In genomic region chr19:10295847-10296591, GRCh38 we compare ENCODE assay signal across 11 cellular contexts. TPM values are rescaled to one million over a fixed set of nuclear protein-coding genes. Genes with fewer than 3 reads are reported as not detected.
DNase-seq lines count a peak whose midpoint lies in the region; ATAC-seq and TF ChIP-seq lines count a peak whose summit lies in the region.
"Had no signal": no experiment of that assay in that cellular context is flagged by ENCODE, and none has a peak within 500 bp of the region (broad histone marks: within the 10 kb centered on the region; RNA-seq: fewer than 3 reads in every experiment).

No MANE protein-coding gene starts in this region.

- no peak overlapping the region for H3K27ac ChIP-seq in iPS-18a (ENCODE audit: low read length)
- H3K27ac ChIP-seq in spleen: peak overlapping the region in 3 of 8 donors; percentile 10 to 45 (median 45)
- H3K27ac ChIP-seq in uterus: no peak overlapping the region

- H3K9me3 ChIP-seq in iPS-18a (ENCODE audit: control insufficient read depth, low read depth, low read length): no peaks in the 10 kb centered on the region
- no peaks in the 10 kb centered on the region for H3K9me3 ChIP-seq in spleen
- no peaks in the 10 kb centered on the region for H3K9me3 ChIP-seq in uterus

- H3K27me3 Mint-ChIP-seq in activated CD4-positive, alpha-beta T cell treated with anti-CD3 and anti-CD28 coated beads, Interleukin-2, amount 10 ng/mL, durations not matched to agents 7 days and 5 days: peaks cover 55% of the 10 kb centered on the region
- H3K27me3 Mint-ChIP-seq in WTC11 (ENCODE audit: low read depth): peaks cover 87% of the 10 kb centered on the region

- peak overlapping the region; percentile 83 for H3K27ac Mint-ChIP-seq in activated CD4-positive, alpha-beta T cell treated with anti-CD3 and anti-CD28 coated beads, Interleukin-2, amount 10 ng/mL, durations not matched to agents 7 days and 5 days
- no peak overlapping the region for H3K27ac Mint-ChIP-seq in WTC11

- 5 to 21% (median 13%) methylated on average over 49 to 58 of the region's 58 CpGs for WGBS in spleen, 5 donors

- POLR2A ChIA-PET in activated CD4-positive, alpha-beta T cell treated with anti-CD3 and anti-CD28 coated beads, Interleukin-2, amount 10 ng/mL, durations not matched to agents 7 days and 5 days (lab: Charles Lee): no interaction called here
- POLR2A ChIA-PET in WTC11 (lab: Charles Lee): interaction anchor here (0.7 to 1.0 kb wide), 3 partner anchors 14 to 44 kb away, joined by 3 to 4 read pairs (median 3); partner anchors contain the start of genes ICAM1 and ZGLP1

- intact Hi-C loops in spleen (cut with DNase I; ENCODE audit: low total_unique reads) (no loop called here), uterus (cut with DNase I; ENCODE audit: low total_unique reads) (no loop called here), posterior vena cava (cut with DNase I) (no loop called here)

- peaks cover 7% of the 10 kb centered on the region for H3K36me3 Mint-ChIP-seq in activated CD4-positive, alpha-beta T cell treated with anti-CD3 and anti-CD28 coated beads, Interleukin-2, amount 10 ng/mL, durations not matched to agents 7 days and 5 days (ENCODE audit: low read depth)
- H3K36me3 Mint-ChIP-seq in WTC11: no peaks in the 10 kb centered on the region

- H3K4me3 Mint-ChIP-seq in activated CD4-positive, alpha-beta T cell treated with anti-CD3 and anti-CD28 coated beads, Interleukin-2, amount 10 ng/mL, durations not matched to agents 7 days and 5 days: peak overlapping the region; percentile 68
- peak overlapping the region; percentile 76 for H3K4me3 Mint-ChIP-seq in WTC11
- H3K4me3 Mint-ChIP-seq: neural crest cell had no signal

- ATAC-seq in WTC11: no peak

- H3K27me3 ChIP-seq in iPS-18a (ENCODE audit: control insufficient read depth, insufficient read depth, low read length) (peaks cover 81% of the 10 kb centered on the region), spleen (replicated peaks in 1 of 7) (peaks cover 13 to 79% (median 60%) of the 10 kb centered on the region in 7 donors), uterus (peaks cover 18 to 47% of the 10 kb centered on the region in 2 donors)

- peaks cover 11% of the 10 kb centered on the region for H3K4me1 ChIP-seq in iPS-18a (ENCODE audit: control insufficient read depth, low read depth, low read length)
- peaks cover 28 to 72% (median 57%) of the 10 kb centered on the region in 6 donors for H3K4me1 ChIP-seq in spleen
- peaks cover 0 to 21% of the 10 kb centered on the region in 2 donors for H3K4me1 ChIP-seq in uterus

- H3K36me3 ChIP-seq in iPS-18a (ENCODE audit: control insufficient read depth, low read depth, low read length) (no peaks in the 10 kb centered on the region), spleen (no peaks in the 10 kb centered on the region), uterus (no peaks in the 10 kb centered on the region)

- peaks cover 36% of the 10 kb centered on the region for H3K4me1 Mint-ChIP-seq in activated CD4-positive, alpha-beta T cell treated with anti-CD3 and anti-CD28 coated beads, Interleukin-2, amount 10 ng/mL, durations not matched to agents 7 days and 5 days
- H3K4me1 Mint-ChIP-seq in WTC11: peaks cover 21% of the 10 kb centered on the region

- H3K9me3 Mint-ChIP-seq in activated CD4-positive, alpha-beta T cell treated with anti-CD3 and anti-CD28 coated beads, Interleukin-2, amount 10 ng/mL, durations not matched to agents 7 days and 5 days: no peaks in the 10 kb centered on the region
- H3K9me3 Mint-ChIP-seq in WTC11: no peaks in the 10 kb centered on the region
- H3K9me3 Mint-ChIP-seq: neural crest cell had no signal

- CTCF ChIA-PET in activated CD4-positive, alpha-beta T cell treated with anti-CD3 and anti-CD28 coated beads, Interleukin-2, amount 10 ng/mL, durations not matched to agents 7 days and 5 days (lab: Charles Lee): interaction anchor here (0.6 to 1.2 kb wide), 3 partner anchors 14 to 110 kb away, joined by 3 read pairs; partner anchors contain the start of gene ZGLP1
- CTCF ChIA-PET in WTC11 (lab: Charles Lee): interaction anchor here (0.8 to 2.4 kb wide), 13 partner anchors 9 to 121 kb away, joined by 3 to 22 read pairs (median 4); partner anchors contain the start of genes ICAM1, ICAM4 and TYK2

- H3K4me3 ChIP-seq in iPS-18a (ENCODE audit: low read length): peak overlapping the region; percentile 47
- H3K4me3 ChIP-seq in spleen: peak overlapping the region; percentile 23 to 69 (median 35)
- no peak overlapping the region for H3K4me3 ChIP-seq in uterus

- no peak overlapping the region for H3K9ac ChIP-seq in iPS-18a (ENCODE audit: low read length)

- no peak for TF ChIP-seq POLR2A in spleen (IDR thresholded peaks at IDR 0.05)
- TF ChIP-seq POLR2A in uterus (IDR thresholded peaks at IDR 0.05): no peak

- DNase-seq in activated CD4-positive, alpha-beta T cell treated with anti-CD3 and anti-CD28 coated beads, Interleukin-2, amount 10 ng/mL, durations not matched to agents 7 days and 5 days: no peak
- no peak for DNase-seq in activated CD4-positive, alpha-beta T cell treated with anti-CD3 and anti-CD28 coated beads, Interleukin-2, amount 50 U/mL, for 4 hours
- peak; percentile 61 for DNase-seq in WTC11 (ENCODE audit: low spot score)
- DNase-seq in spleen: no peak
- DNase-seq in uterus: no peak
- DNase-seq in NCI-H2107 treated with DMSO at 0.1 percent for 48 hours (lab: John Stamatoyannopoulos, UW; ENCODE audit: unreplicated experiment): no peak
- DNase-seq in posterior vena cava (ENCODE audit: low spot score): no peak
- DNase-seq: HCEC 1CT had no signal

- TF ChIP-seq CTCF in WTC11 (IDR thresholded peaks at IDR 0.05) (no peak), spleen (IDR thresholded peaks at IDR 0.05 in 8 of 11, conservative IDR thresholded peaks at IDR 0.05 in 3 of 11) (no peak), uterus (IDR thresholded peaks at IDR 0.05) (no peak)

TF ChIP-seq in WTC11, 78 proteins besides CTCF, POLR2A, EP300 and RAD21 (continues in another document):
- TF ChIP-seq MAX (CRISPR knock-in tag; IDR thresholded peaks at IDR 0.05): no peak
- TF ChIP-seq FOXP1 (CRISPR knock-in tag; IDR thresholded peaks at IDR 0.05; ENCODE audit: borderline replicate concordance): peak; percentile 81
- TF ChIP-seq, protein P1, sequence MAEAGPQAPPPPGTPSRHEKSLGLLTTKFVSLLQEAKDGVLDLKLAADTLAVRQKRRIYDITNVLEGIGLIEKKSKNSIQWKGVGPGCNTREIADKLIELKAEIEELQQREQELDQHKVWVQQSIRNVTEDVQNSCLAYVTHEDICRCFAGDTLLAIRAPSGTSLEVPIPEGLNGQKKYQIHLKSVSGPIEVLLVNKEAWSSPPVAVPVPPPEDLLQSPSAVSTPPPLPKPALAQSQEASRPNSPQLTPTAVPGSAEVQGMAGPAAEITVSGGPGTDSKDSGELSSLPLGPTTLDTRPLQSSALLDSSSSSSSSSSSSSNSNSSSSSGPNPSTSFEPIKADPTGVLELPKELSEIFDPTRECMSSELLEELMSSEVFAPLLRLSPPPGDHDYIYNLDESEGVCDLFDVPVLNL (CRISPR knock-in tag; IDR thresholded peaks at IDR 0.05; ENCODE audit: borderline replicate concordance, low read depth): peak; percentile 65; the same call in 1 of the 2 replicates
- TF ChIP-seq ZNF317 (CRISPR knock-in tag; IDR thresholded peaks at IDR 0.05; ENCODE audit: borderline replicate concordance, low read depth): no peak
- TF ChIP-seq JUN (CRISPR knock-in tag; IDR thresholded peaks at IDR 0.05): 0 out of 2 replicates have a peak, but pooled peaks have one; percentile 29
- TF ChIP-seq NFE2L1 (CRISPR knock-in tag; IDR thresholded peaks at IDR 0.05): peak; percentile 49; the same call in 1 of the 2 replicates

RNA-seq across cellular contexts. Expression of gene ICAM5, which starts 6.3 kb away (rescaled TPM):
- total RNA-seq in activated CD4-positive, alpha-beta T cell treated with anti-CD3 and anti-CD28 coated beads, Interleukin-2, amount 10 ng/mL, durations not matched to agents 7 days and 5 days: under 1 TPM; 0.12 to 0.17 TPM
- total RNA-seq in WTC11 (2021) (7.3 to 8.1 TPM (median 8.0 TPM) in 3 replicates), spleen (1 to 10 TPM in 4 of 7 donors, under 1 TPM in 3; 0.33 to 1.4 (median 1.0) TPM), uterus (under 1 TPM in 3 of 4 donors, not detected in 1; 0.07 to 0.88 (median 0.29) TPM), posterior vena cava (under 1 TPM; 0.33 to 0.83 TPM)
- under 1 TPM; 0.07 to 0.29 (median 0.21) TPM for polyA plus RNA-seq in spleen
- total RNA-seq: neural crest cell had no signal

RNA-seq across cellular contexts. Expression of gene ICAM4, which starts 9.3 kb away (rescaled TPM):
- 1 to 10 TPM; 1.4 to 1.8 TPM for total RNA-seq in activated CD4-positive, alpha-beta T cell treated with anti-CD3 and anti-CD28 coated beads, Interleukin-2, amount 10 ng/mL, durations not matched to agents 7 days and 5 days
- 2.0 to 3.7 TPM (median 3.1 TPM) in 3 replicates for total RNA-seq in WTC11 (2021)
- total RNA-seq in spleen: 1 to 10 TPM; 1.2 to 3.7 (median 1.6) TPM
- under 1 TPM; 0.48 to 0.57 (median 0.49) TPM for polyA plus RNA-seq in spleen
- under 1 TPM in 1 of 4 donors, not detected in 3; 0.41 TPM for total RNA-seq in uterus
- total RNA-seq in posterior vena cava: under 1 TPM in 1 of 2 donors, not detected in 1; 0.57 TPM
- total RNA-seq: HT1080, neural crest cell had no signal

RNA-seq across cellular contexts. Expression of gene ZGLP1, which starts 13.6 kb away (rescaled TPM):
- total RNA-seq in activated CD4-positive, alpha-beta T cell treated with anti-CD3 and anti-CD28 coated beads, Interleukin-2, amount 10 ng/mL, durations not matched to agents 7 days and 5 days: 1 to 10 TPM; 1.6 to 3.4 TPM
- 5.9 to 8.9 TPM (median 7.7 TPM) in 3 replicates for total RNA-seq in WTC11 (2021)
- total RNA-seq in spleen: 1 to 10 TPM; 2.7 to 7.0 (median 3.2) TPM
- polyA plus RNA-seq in spleen: 10 to 100 TPM; 11.6 to 24.1 (median 19.7) TPM
- total RNA-seq in uterus: 1 to 10 TPM in 2 of 4 donors, not detected in 2; 1.0 to 2.5 TPM
- 1 to 10 TPM; 1.1 to 1.2 TPM for total RNA-seq in posterior vena cava

RNA-seq across cellular contexts. Expression of gene FDX2, which starts 19.8 kb away (rescaled TPM):
- total RNA-seq in activated CD4-positive, alpha-beta T cell treated with anti-CD3 and anti-CD28 coated beads, Interleukin-2, amount 10 ng/mL, durations not matched to agents 7 days and 5 days: 1 to 10 TPM; 5.5 to 9.0 TPM
- total RNA-seq in WTC11 (2021): 26.2 to 27.0 TPM (median 26.6 TPM) in 3 replicates
- total RNA-seq in spleen: 10 to 100 TPM in 6 of 7 donors, 1 to 10 TPM in 1; 9.1 to 28.1 (median 11.2) TPM
- polyA plus RNA-seq in spleen: 10 to 100 TPM; 16.1 to 27.9 (median 19.8) TPM
- total RNA-seq in uterus: 10 to 100 TPM in 1 of 4 donors, 1 to 10 TPM in 3; 1.5 to 12.7 (median 4.9) TPM
- 10 to 100 TPM; 10.2 to 11.4 TPM for total RNA-seq in posterior vena cava

RNA-seq across cellular contexts. Expression of gene ICAM1, which starts 25.1 kb away (rescaled TPM):
- 1 to 10 TPM; 8.0 to 9.0 TPM for total RNA-seq in activated CD4-positive, alpha-beta T cell treated with anti-CD3 and anti-CD28 coated beads, Interleukin-2, amount 10 ng/mL, durations not matched to agents 7 days and 5 days
- total RNA-seq in WTC11 (2021): 3.8 to 5.4 TPM (median 4.8 TPM) in 3 replicates
- total RNA-seq in spleen: 100 to 1,000 TPM in 5 of 7 donors, 10 to 100 TPM in 2; 84.4 to 163 (median 116) TPM
- polyA plus RNA-seq in spleen: 10 to 100 TPM; 12.8 to 22.2 (median 15.1) TPM
- total RNA-seq in uterus: 10 to 100 TPM in 3 of 4 donors, 1 to 10 TPM in 1; 6.5 to 32.8 (median 23.2) TPM
- total RNA-seq in posterior vena cava: 10 to 100 TPM; 21.0 to 21.9 TPM

Comparison
In these comparisons a context has a peak if more than half of its experiments do, and no peak if none do; other contexts are left out.
1. H3K4me3 ChIP-seq: peak in iPS-18a (single experiment) and spleen (8 of 8); none in uterus (0 of 2).